10 cellular contexts compared by ENCODE assay signal in genomic region chr11:35165416-35166368, GRCh38. TPM values are rescaled to one million over a fixed set of nuclear protein-coding genes. Genes with fewer than 3 reads are reported as not detected.
DNase-seq lines count a peak whose midpoint lies in the region; ATAC-seq, FAIRE-seq and TF ChIP-seq lines count a peak whose summit lies in the region.
"Had no signal": no experiment of that assay in that cellular context is flagged by ENCODE, and none has a peak within 500 bp of the region (broad histone marks: within the 10 kb centered on the region; RNA-seq: fewer than 3 reads in every experiment).

No MANE protein-coding gene starts in this region.

- H3K4me3 ChIP-seq in AG04450 (ENCODE audit: low read depth, low read length) = no peak overlapping the region; the same call in 1 of the 2 replicates
- H3K4me3 ChIP-seq in WERI-Rb-1 (ENCODE audit: low read depth, low read length) = no peak overlapping the region
- no peak overlapping the region for H3K4me3 ChIP-seq in uterus

- H3K9me3 ChIP-seq in AG04450 (ENCODE audit: control insufficient read depth, insufficient read depth, low read length) = no peaks in the 10 kb centered on the region
- no peaks in the 10 kb centered on the region for H3K9me3 ChIP-seq in WERI-Rb-1 (ENCODE audit: severe bottlenecking)
- H3K9me3 ChIP-seq in uterus = no peaks in the 10 kb centered on the region

- H3K36me3 ChIP-seq in WERI-Rb-1 (no peaks in the 10 kb centered on the region), uterus (no peaks in the 10 kb centered on the region)

- H3K27me3 Mint-ChIP-seq in central memory CD8-positive, alpha-beta T cell = no peaks in the 10 kb centered on the region
- H3K27me3 Mint-ChIP-seq in osteocyte (ENCODE audit: unreplicated experiment) = no peaks in the 10 kb centered on the region

- ATAC-seq in GM19351 (IDR thresholded peaks at IDR 0.05; ENCODE audit: unreplicated experiment) (peak; percentile 82), HG03460 (IDR thresholded peaks at IDR 0.05; ENCODE audit: unreplicated experiment) (peak; percentile 84)
- ATAC-seq in central memory CD8-positive, alpha-beta T cell (replicated peaks; ENCODE audit: extremely low read depth, poor library complexity, severe bottlenecking) = peak; percentile 83

- H3K27me3 ChIP-seq in AG04450 (ENCODE audit: control insufficient read depth, insufficient read depth, low read length) = no peaks in the 10 kb centered on the region
- no peaks in the 10 kb centered on the region for H3K27me3 ChIP-seq in WERI-Rb-1 (ENCODE audit: insufficient read depth, low read depth, severe bottlenecking)
- H3K27me3 ChIP-seq in uterus = no peaks in the 10 kb centered on the region

- H3K27ac ChIP-seq in AG04450 (ENCODE audit: low read depth, low read length) (peak overlapping the region; percentile 80), WERI-Rb-1 (no peak overlapping the region), uterus (peak overlapping the region; percentile 82 to 90)

- TF ChIP-seq POLR2A in uterus (IDR thresholded peaks at IDR 0.05) (no peak), H54 (IDR thresholded peaks at IDR 0.05; ENCODE audit: low read depth, low read length) (no peak)

- no peaks in the 10 kb centered on the region for H3K9me3 Mint-ChIP-seq in central memory CD8-positive, alpha-beta T cell
- H3K9me3 Mint-ChIP-seq in osteocyte (ENCODE audit: unreplicated experiment) = no peaks in the 10 kb centered on the region
- H3K9me3 Mint-ChIP-seq: neural crest cell had no signal

- H3K4me3 Mint-ChIP-seq in central memory CD8-positive, alpha-beta T cell = peak overlapping the region; percentile 76
- no peak overlapping the region for H3K4me3 Mint-ChIP-seq in osteocyte (ENCODE audit: unreplicated experiment)
- H3K4me3 Mint-ChIP-seq: neural crest cell had no signal

- FAIRE-seq in H54 (lab: Jason Lieb, UNC) = no peak
- FAIRE-seq: G401.6 had no signal

- intact Hi-C loops in uterus (cut with DNase I; ENCODE audit: low total_unique reads) = no loop called here

- peaks cover 50% of the 10 kb centered on the region for H3K36me3 Mint-ChIP-seq in central memory CD8-positive, alpha-beta T cell (ENCODE audit: insufficient read depth)
- H3K36me3 Mint-ChIP-seq in osteocyte (ENCODE audit: unreplicated experiment) = peaks cover 4% of the 10 kb centered on the region

- H3K4me1 Mint-ChIP-seq in central memory CD8-positive, alpha-beta T cell = peaks cover 98% of the 10 kb centered on the region
- H3K4me1 Mint-ChIP-seq in osteocyte (ENCODE audit: unreplicated experiment) = peaks cover 91% of the 10 kb centered on the region

- CTCF ChIA-PET in AG04450 (lab: Charles Lee) = interaction anchor here (0.7 to 1.4 kb wide), 3 partner anchors 9 to 239 kb away, joined by 3 to 4 read pairs (median 4); no protein-coding TSS in a partner anchor

- H3K27ac Mint-ChIP-seq in central memory CD8-positive, alpha-beta T cell (ENCODE audit: low read depth) = peak overlapping the region; percentile 99
- peak overlapping the region; percentile 96 for H3K27ac Mint-ChIP-seq in osteocyte (ENCODE audit: unreplicated experiment)

- peaks cover 11 to 25% of the 10 kb centered on the region in 2 donors for H3K4me1 ChIP-seq in uterus

- POLR2A ChIA-PET in AG04450 (lab: Yijun Ruan, JAX) = interaction anchor here (1.2 to 2.3 kb wide), 4 partner anchors 9 to 189 kb away, joined by 3 to 9 read pairs (median 4); no protein-coding TSS in a partner anchor

- TF ChIP-seq CTCF in AG04450 (IDR thresholded peaks at IDR 0.05; ENCODE audit: low read depth, low read length) (no peak), WERI-Rb-1 (IDR thresholded peaks at IDR 0.05; ENCODE audit: low read depth, low read length) (no peak), osteocyte (IDR thresholded peaks at IDR 0.05) (no peak), uterus (IDR thresholded peaks at IDR 0.05) (no peak)

- DNase-seq in AG04450 (ENCODE audit: low read depth, low spot score) = no peak
- peak; percentile 20 for DNase-seq in WERI-Rb-1
- DNase-seq in central memory CD8-positive, alpha-beta T cell (ENCODE audit: low spot score in 2 of 2) = peak; percentile 62 to 93
- DNase-seq in osteocyte (ENCODE audit: extremely low spot score, unreplicated experiment) = no peak
- no peak for DNase-seq in uterus
- DNase-seq in H54 (ENCODE audit: insufficient read length, low spot score) = no peak

RNA-seq across cellular contexts. Expression of gene CD44, which starts 26.7 kb away (rescaled TPM):
- 1,799 and 1,817 TPM in 2 replicates for polyA plus RNA-seq in AG04450 (2011; rRNA removed)
- polyA minus RNA-seq in AG04450 (2011; rRNA and poly(A)+ RNA removed) = 2,797 and 2,845 TPM in 2 replicates
- total RNA-seq in osteocyte (283 and 309 TPM in 2 replicates), uterus (100 to 1,000 TPM; 135 to 636 (median 397) TPM)

Comparison
In these comparisons a context has a peak if more than half of its experiments do, and no peak if none do; other contexts are left out.
1. DNase-seq: peak in WERI-Rb-1 (single experiment) and central memory CD8-positive, alpha-beta T cell (2 of 2); none in AG04450 (single experiment), osteocyte (single experiment), uterus (0 of 2) and H54 (single experiment).
2. Peak in every context shown above with its lines, with median percentiles within 50 percentile points of each other: ATAC-seq.